In the genomic region with DNA sequence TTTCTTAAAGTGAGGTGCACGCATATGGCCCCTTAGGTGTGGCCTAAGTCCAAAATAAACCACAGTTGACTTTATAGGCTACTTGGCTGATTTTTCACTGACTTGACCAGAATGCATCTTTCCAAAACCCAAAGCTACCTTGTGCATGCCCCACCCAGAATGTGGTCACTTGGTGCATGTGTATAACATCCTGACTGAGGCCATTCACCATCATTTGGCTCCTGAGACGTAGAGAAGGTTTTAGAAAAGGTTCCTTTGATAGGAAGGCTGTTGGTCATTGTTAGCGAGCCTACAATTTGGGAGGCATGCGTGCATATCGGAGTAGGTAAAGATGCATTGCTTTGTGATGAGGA, we compare ENCODE assay signal across 1 cellular context.
TF ChIP-seq lines count a peak whose summit lies in the region.

No MANE protein-coding gene starts in this region.

TF ChIP-seq in A549, 52 proteins besides CTCF, POLR2A, EP300 and RAD21 (continued from another document):
- TF ChIP-seq REST (IDR thresholded peaks at IDR 0.05) (no peak), KDM5A (IDR thresholded peaks at IDR 0.05) (no peak), CHD2 (IDR thresholded peaks at IDR 0.05; ENCODE audit: low read length, partially characterized antibody) (no peak), FOSB (CRISPR knock-in tag; IDR thresholded peaks at IDR 0.05) (no peak)
- TF ChIP-seq, protein P1, sequence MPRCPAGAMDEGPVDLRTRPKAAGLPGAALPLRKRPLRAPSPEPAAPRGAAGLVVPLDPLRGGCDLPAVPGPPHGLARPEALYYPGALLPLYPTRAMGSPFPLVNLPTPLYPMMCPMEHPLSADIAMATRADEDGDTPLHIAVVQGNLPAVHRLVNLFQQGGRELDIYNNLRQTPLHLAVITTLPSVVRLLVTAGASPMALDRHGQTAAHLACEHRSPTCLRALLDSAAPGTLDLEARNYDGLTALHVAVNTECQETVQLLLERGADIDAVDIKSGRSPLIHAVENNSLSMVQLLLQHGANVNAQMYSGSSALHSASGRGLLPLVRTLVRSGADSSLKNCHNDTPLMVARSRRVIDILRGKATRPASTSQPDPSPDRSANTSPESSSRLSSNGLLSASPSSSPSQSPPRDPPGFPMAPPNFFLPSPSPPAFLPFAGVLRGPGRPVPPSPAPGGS (IDR thresholded peaks at IDR 0.05): no peak
- TF ChIP-seq, protein P2, sequence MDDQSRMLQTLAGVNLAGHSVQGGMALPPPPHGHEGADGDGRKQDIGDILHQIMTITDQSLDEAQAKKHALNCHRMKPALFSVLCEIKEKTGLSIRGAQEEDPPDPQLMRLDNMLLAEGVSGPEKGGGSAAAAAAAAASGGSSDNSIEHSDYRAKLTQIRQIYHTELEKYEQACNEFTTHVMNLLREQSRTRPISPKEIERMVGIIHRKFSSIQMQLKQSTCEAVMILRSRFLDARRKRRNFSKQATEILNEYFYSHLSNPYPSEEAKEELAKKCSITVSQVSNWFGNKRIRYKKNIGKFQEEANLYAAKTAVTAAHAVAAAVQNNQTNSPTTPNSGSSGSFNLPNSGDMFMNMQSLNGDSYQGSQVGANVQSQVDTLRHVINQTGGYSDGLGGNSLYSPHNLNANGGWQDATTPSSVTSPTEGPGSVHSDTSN (IDR thresholded peaks at IDR 0.05): no peak
